ENCODE assay signal across 11 cellular contexts in genomic region chr6:96547654-96548053, GRCh38. TPM values are rescaled to one million over a fixed set of nuclear protein-coding genes. Genes with fewer than 3 reads are reported as not detected.
"Had no signal": no experiment of that assay in that cellular context is flagged by ENCODE, and none has a peak within 500 bp of the region (broad histone marks: within the 10 kb centered on the region; RNA-seq: fewer than 3 reads in every experiment).

No MANE protein-coding gene starts in this region.

- H3K4me3 ChIP-seq: GM23248, HAP-1 had no signal

- H3K27ac ChIP-seq: GM23248, KMS-11 had no signal

- H3K4me2 ChIP-seq: KMS-11 had no signal

- H3K9me3 ChIP-seq: HAP-1 had no signal

- ATAC-seq: HCT116 had no signal

- DNase-seq: GM23248, GOT3, H7, IMR-90, Karpas-422, KBM-7 had no signal

- H3K4me1 ChIP-seq: HAP-1 had no signal

- H2AFZ ChIP-seq: GM23248 had no signal

- H3K9ac ChIP-seq: GM23248, KMS-11 had no signal

RNA-seq across cellular contexts. Expression of gene FHL5, which starts 15.3 kb away (rescaled TPM):
- total RNA-seq: GM23248, H4, H7, HT1080, IMR-90 had no signal
- polyA plus RNA-seq: GM23248, IMR-90 had no signal
